ENCODE assay signal across 12 cellular contexts in the genomic region with DNA sequence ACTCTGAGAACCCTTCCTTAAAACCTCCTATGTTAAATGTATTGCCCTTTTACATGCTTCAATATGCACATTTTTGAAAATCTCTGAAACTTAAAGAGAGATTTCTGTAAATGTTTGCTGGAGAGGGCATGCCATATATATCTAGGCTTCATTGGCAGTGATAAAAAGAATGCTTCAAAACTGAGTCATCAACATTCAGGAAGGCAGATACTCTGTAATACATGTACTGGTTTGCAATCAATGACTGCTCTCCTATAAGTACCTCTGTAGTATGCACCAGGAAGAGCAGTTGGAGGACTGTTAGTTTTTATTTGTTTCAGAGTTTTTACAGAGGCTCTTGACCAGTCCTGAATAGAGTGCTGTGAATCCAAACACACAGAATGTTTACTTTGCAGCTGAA.
DNase-seq lines count a peak whose midpoint lies in the region; ATAC-seq, FAIRE-seq and TF ChIP-seq lines count a peak whose summit lies in the region.
"Had no signal": no experiment of that assay in that cellular context is flagged by ENCODE, and none has a peak within 500 bp of the region (broad histone marks: within the 10 kb centered on the region; RNA-seq: fewer than 3 reads in every experiment).

No MANE protein-coding gene starts in this region.

- H3K9me1 ChIP-seq in IMR-90 (ENCODE audit: insufficient read depth, low read length): no peaks in the 10 kb centered on the region

- H2AK9ac ChIP-seq in IMR-90 (replicated peaks; ENCODE audit: low read depth, low read length, poor library complexity): no peak overlapping the region

- H3K27me3 ChIP-seq in IMR-90 (ENCODE audit: control insufficient read depth, insufficient read depth, low read length) (no peaks in the 10 kb centered on the region), bronchial epithelial cell (ENCODE audit: control insufficient read depth, insufficient read depth, low read length) (no peaks in the 10 kb centered on the region)
- H3K27me3 ChIP-seq: sigmoid colon had no signal

- H3K9me3 ChIP-seq in IMR-90 (ENCODE audit: control insufficient read depth, insufficient read depth, low read length) (no peaks in the 10 kb centered on the region), mucosa of descending colon (peaks cover 11% of the 10 kb centered on the region)
- H3K9me3 ChIP-seq: sigmoid colon had no signal

- no peaks in the 10 kb centered on the region for H3K36me3 Mint-ChIP-seq in effector memory CD8-positive, alpha-beta T cell (ENCODE audit: insufficient read depth)

- H3K4ac ChIP-seq in IMR-90 (ENCODE audit: low read depth, low read length): no peak overlapping the region

- H3K36me3 ChIP-seq in IMR-90 (ENCODE audit: control insufficient read depth, insufficient read depth, low read length) (no peaks in the 10 kb centered on the region), bronchial epithelial cell (ENCODE audit: control insufficient read depth, insufficient read depth, low read length) (no peaks in the 10 kb centered on the region), mucosa of descending colon (ENCODE audit: low read depth) (no peaks in the 10 kb centered on the region)
- H3K36me3 ChIP-seq: sigmoid colon had no signal

- intact Hi-C loops in IMR-90 (cut with micrococcal nuclease): loop anchor here (5.0 kb wide), 1 partner anchor 188 kb away; no protein-coding TSS in a partner anchor
- intact Hi-C loops in mucosa of descending colon (cut with DNase I, micrococcal nuclease): no loop called here

- peak overlapping the region; percentile 15 for H2BK5ac ChIP-seq in IMR-90 (ENCODE audit: low read depth, low read length, poor library complexity, severe bottlenecking)

- H3K4me3 ChIP-seq in IMR-90 (ENCODE audit: insufficient read depth, low read depth, low read length): no peak overlapping the region
- H3K4me3 ChIP-seq in bronchial epithelial cell (ENCODE audit: low read depth, low read length): no peak overlapping the region
- no peak overlapping the region for H3K4me3 ChIP-seq in mucosa of descending colon
- H3K4me3 ChIP-seq: sigmoid colon had no signal

- H3K27ac ChIP-seq in IMR-90 (ENCODE audit: insufficient read depth, low read length): no peak overlapping the region
- H3K27ac ChIP-seq: sigmoid colon had no signal

- POLR2A ChIA-PET in IMR-90 (lab: Charles Lee; ENCODE audit: unreplicated experiment): no interaction called here

- H3K18ac ChIP-seq in IMR-90 (ENCODE audit: low read depth, low read length): no peak overlapping the region

- H3K56ac ChIP-seq in IMR-90 (ENCODE audit: extremely low read depth, insufficient read depth, low read length): no peak overlapping the region

- FAIRE-seq in bronchial epithelial cell (lab: Jason Lieb, UNC): no peak
- FAIRE-seq in frontal cortex (lab: Jason Lieb, UNC): no peak

- no peak overlapping the region for H3K23ac ChIP-seq in IMR-90 (ENCODE audit: low read depth, low read length)

- no peak overlapping the region for H2AFZ ChIP-seq in IMR-90 (replicated peaks; ENCODE audit: low read length, poor library complexity)

- no peaks in the 10 kb centered on the region for H3K4me1 ChIP-seq in IMR-90 (ENCODE audit: control insufficient read depth, insufficient read depth, low read length)
- H3K4me1 ChIP-seq in mucosa of descending colon (ENCODE audit: low read depth): no peaks in the 10 kb centered on the region
- H3K4me1 ChIP-seq: sigmoid colon had no signal

- H2BK20ac ChIP-seq in IMR-90 (ENCODE audit: low read depth, low read length): no peak overlapping the region

- H4K5ac ChIP-seq in IMR-90 (ENCODE audit: low read depth, low read length): no peak overlapping the region

- no peak overlapping the region for H3K27ac Mint-ChIP-seq in effector memory CD8-positive, alpha-beta T cell
- H3K27ac Mint-ChIP-seq: activated T-cell treated with anti-CD3 and anti-CD28 coated beads, Interleukin-2, amount 50 U/mL, for 24 hours had no signal

- dilution Hi-C loops in IMR-90 (cut with HindIII; ENCODE audit: low sequenced_read_pairs, unreplicated experiment): no loop called here

- no peak overlapping the region for H4K91ac ChIP-seq in IMR-90 (ENCODE audit: insufficient read depth, low read depth, low read length)

- no peaks in the 10 kb centered on the region for H4K20me1 ChIP-seq in IMR-90 (ENCODE audit: insufficient read depth, low read length)

- no peaks in the 10 kb centered on the region for H3K79me1 ChIP-seq in IMR-90 (ENCODE audit: low read depth in 1 of 2, low read length in 2 of 2)

- H3K4me3 Mint-ChIP-seq in effector memory CD8-positive, alpha-beta T cell: no peak overlapping the region
- H3K4me3 Mint-ChIP-seq: activated T-cell treated with anti-CD3 and anti-CD28 coated beads, Interleukin-2, amount 50 U/mL, for 24 hours had no signal

- no peaks in the 10 kb centered on the region for H3K4me1 Mint-ChIP-seq in effector memory CD8-positive, alpha-beta T cell (ENCODE audit: low read depth in 2 of 2)

- H3K9me3 Mint-ChIP-seq in effector memory CD8-positive, alpha-beta T cell: peaks cover 0 to 4% of the 10 kb centered on the region in 2 donors
- H3K9me3 Mint-ChIP-seq: activated T-cell treated with anti-CD3 and anti-CD28 coated beads, Interleukin-2, amount 50 U/mL, for 24 hours had no signal

- BruUV-seq in IMR-90 (replicated peaks; lab: Mats Ljungman, UMichigan): no TSS peak

- no peak for TF ChIP-seq RAD21 in IMR-90 (IDR thresholded peaks at IDR 0.05; ENCODE audit: low read length)

- no peak overlapping the region; a peak in 1 of 4 replicates for H4K8ac ChIP-seq in IMR-90 (ENCODE audit: low read depth in 2 of 2, low read length in 2 of 2)

- peak; percentile 94 for ATAC-seq in IMR-90 (ENCODE audit: low read depth)
- ATAC-seq in mucosa of descending colon: no peak
- ATAC-seq in effector memory CD8-positive, alpha-beta T cell (replicated peaks): no peak

- H2BK120ac ChIP-seq in IMR-90 (ENCODE audit: low read depth, low read length): no peak overlapping the region

- in situ Hi-C loops in Caki2 (cut with HindIII; ENCODE audit: low pct_unique_long_range_greater_than_20kb, low sequenced_read_pairs) (no loop called here), IMR-90 (cut with MboI; ENCODE audit: low sequenced_read_pairs) (no loop called here)

- TF ChIP-seq POLR2A in IMR-90 (IDR thresholded peaks at IDR 0.05; ENCODE audit: low read depth, low read length): no peak

- H3K4me2 ChIP-seq in IMR-90 (ENCODE audit: low read depth, low read length): peak overlapping the region; percentile 54; the same call in 1 of the 2 replicates

- no peaks in the 10 kb centered on the region for H3K27me3 Mint-ChIP-seq in effector memory CD8-positive, alpha-beta T cell
- H3K27me3 Mint-ChIP-seq: activated T-cell treated with anti-CD3 and anti-CD28 coated beads, Interleukin-2, amount 50 U/mL, for 24 hours had no signal

- CTCF ChIA-PET in IMR-90 (lab: Yijun Ruan, JAX): no interaction called here

- no peak overlapping the region for H2BK15ac ChIP-seq in IMR-90 (ENCODE audit: low read depth, low read length)

- no peak overlapping the region for H2AK5ac ChIP-seq in IMR-90 (ENCODE audit: low read depth, low read length)

- no peak overlapping the region for H3K14ac ChIP-seq in IMR-90 (replicated peaks; ENCODE audit: low read depth, low read length)

- TF ChIP-seq CTCF in IMR-90 (conservative IDR thresholded peaks at IDR 0.05; ENCODE audit: low read depth, low read length): no peak
- TF ChIP-seq CTCF in bronchial epithelial cell (IDR thresholded peaks at IDR 0.05; ENCODE audit: insufficient read depth, low read length, severe bottlenecking): no peak
- TF ChIP-seq CTCF in mucosa of descending colon (IDR thresholded peaks at IDR 0.05): no peak

- DNase-seq in Caki2 (ENCODE audit: low read depth) (peak; percentile 31), IMR-90 (peak; percentile 67), bronchial epithelial cell (ENCODE audit: low read depth) (peak; percentile 86), kidney tubule cell (ENCODE audit: low spot score) (peak; percentile 59), NCI-H1092 treated with DMSO at 0.1 percent for 48 hours (lab: John Stamatoyannopoulos, UW) (no peak), mucosa of descending colon (no peak), frontal cortex (ENCODE audit: low spot score in 2 of 2) (no peak)
- DNase-seq in effector memory CD8-positive, alpha-beta T cell: no peak
- DNase-seq: activated T-cell treated with anti-CD3 and anti-CD28 coated beads, Interleukin-2, amount 50 U/mL, for 24 hours; NCI-H1105; NK-92 treated with Interleukin-12 subunit alpha and Interleukin-12 subunit beta, amount 100 ng/mL, for 24 hours; sigmoid colon had no signal

- no peak overlapping the region for H3K9ac ChIP-seq in IMR-90 (ENCODE audit: low read depth, low read length)

TF ChIP-seq in IMR-90, 13 proteins besides CTCF, POLR2A, EP300 and RAD21:
- TF ChIP-seq CEBPB (IDR thresholded peaks at IDR 0.05; ENCODE audit: low read depth, low read length) (no peak), RFX5 (IDR thresholded peaks at IDR 0.05; ENCODE audit: low read depth, low read length) (no peak), RCOR1 (IDR thresholded peaks at IDR 0.05; ENCODE audit: insufficient replicate concordance, low read length) (no peak), SMC3 (IDR thresholded peaks at IDR 0.05; ENCODE audit: low read depth, low read length) (no peak), MAFK (IDR thresholded peaks at IDR 0.05; ENCODE audit: low read depth, low read length) (no peak), NFE2L2 (IDR thresholded peaks at IDR 0.05; ENCODE audit: low read depth, low read length) (no peak), FOS (IDR thresholded peaks at IDR 0.05; ENCODE audit: low read depth, low read length) (0 out of 2 replicates have a peak, but pooled peaks have one; percentile 23)
- TF ChIP-seq, protein P1, sequence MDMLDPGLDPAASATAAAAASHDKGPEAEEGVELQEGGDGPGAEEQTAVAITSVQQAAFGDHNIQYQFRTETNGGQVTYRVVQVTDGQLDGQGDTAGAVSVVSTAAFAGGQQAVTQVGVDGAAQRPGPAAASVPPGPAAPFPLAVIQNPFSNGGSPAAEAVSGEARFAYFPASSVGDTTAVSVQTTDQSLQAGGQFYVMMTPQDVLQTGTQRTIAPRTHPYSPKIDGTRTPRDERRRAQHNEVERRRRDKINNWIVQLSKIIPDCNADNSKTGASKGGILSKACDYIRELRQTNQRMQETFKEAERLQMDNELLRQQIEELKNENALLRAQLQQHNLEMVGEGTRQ (IDR thresholded peaks at IDR 0.05; ENCODE audit: low read depth, low read length): no peak
- TF ChIP-seq, protein P2, sequence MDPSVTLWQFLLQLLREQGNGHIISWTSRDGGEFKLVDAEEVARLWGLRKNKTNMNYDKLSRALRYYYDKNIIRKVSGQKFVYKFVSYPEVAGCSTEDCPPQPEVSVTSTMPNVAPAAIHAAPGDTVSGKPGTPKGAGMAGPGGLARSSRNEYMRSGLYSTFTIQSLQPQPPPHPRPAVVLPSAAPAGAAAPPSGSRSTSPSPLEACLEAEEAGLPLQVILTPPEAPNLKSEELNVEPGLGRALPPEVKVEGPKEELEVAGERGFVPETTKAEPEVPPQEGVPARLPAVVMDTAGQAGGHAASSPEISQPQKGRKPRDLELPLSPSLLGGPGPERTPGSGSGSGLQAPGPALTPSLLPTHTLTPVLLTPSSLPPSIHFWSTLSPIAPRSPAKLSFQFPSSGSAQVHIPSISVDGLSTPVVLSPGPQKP (IDR thresholded peaks at IDR 0.05; ENCODE audit: borderline replicate concordance, low read depth, low read length): no peak
TF ChIP-seq in IMR-90: peak in this region for 1.

Comparison
In these comparisons a context has a peak if more than half of its experiments do, and no peak if none do; other contexts are left out.
1. DNase-seq: peak in Caki2 (single experiment), IMR-90 (single experiment), bronchial epithelial cell (single experiment) and kidney tubule cell (single experiment); none in NCI-H1092 treated with DMSO at 0.1 percent for 48 hours (single experiment), mucosa of descending colon (0 of 3), frontal cortex (0 of 2) and effector memory CD8-positive, alpha-beta T cell (0 of 3).